ENCODE assay signal across 19 cellular contexts in genomic region chr14:51630987-51631386, GRCh38. TPM values are rescaled to one million over a fixed set of nuclear protein-coding genes. Genes with fewer than 3 reads are reported as not detected.
A peak's percentile ranks its signal among the peaks of the same experiment; 100 is the strongest.
DNase-seq lines count a peak whose midpoint lies in the region; ATAC-seq and TF ChIP-seq lines count a peak whose summit lies in the region.
"Had no signal": no experiment of that assay in that cellular context is flagged by ENCODE, and none has a peak within 500 bp of the region (broad histone marks: within the 10 kb centered on the region; RNA-seq: fewer than 3 reads in every experiment).

No MANE protein-coding gene starts in this region.

- no peak overlapping the region for H3K27ac Mint-ChIP-seq in activated CD8-positive, alpha-beta T cell treated with anti-CD3 and anti-CD28 coated beads for 36 hours
- no peak overlapping the region for H3K27ac Mint-ChIP-seq in activated CD8-positive, alpha-beta T cell treated with anti-CD3 and anti-CD28 coated beads, Interleukin-2, amount 10 ng/mL, durations not matched to agents 7 days and 5 days
- no peak overlapping the region for H3K27ac Mint-ChIP-seq in stimulated activated naive CD8-positive, alpha-beta T cell treated with anti-CD3 and anti-CD28 coated beads, Interleukin-15, amount 100 ng/mL, for 72 hours
- no peak overlapping the region for H3K27ac Mint-ChIP-seq in WTC11
- H3K27ac Mint-ChIP-seq: CD4-positive, alpha-beta T cell; GM23338 had no signal

- CTCF ChIA-PET in activated CD8-positive, alpha-beta T cell treated with anti-CD3 and anti-CD28 coated beads for 36 hours (lab: Charles Lee), result no interaction called here
- CTCF ChIA-PET in activated CD8-positive, alpha-beta T cell treated with anti-CD3 and anti-CD28 coated beads, Interleukin-2, amount 10 ng/mL, durations not matched to agents 7 days and 5 days (lab: Charles Lee), result interaction anchor here (0.9 kb wide), 1 partner anchor 21 kb away, joined by 3 read pairs; no protein-coding TSS in a partner anchor
- CTCF ChIA-PET in WTC11 (lab: Charles Lee), result no interaction called here

- H3K27me3 Mint-ChIP-seq in activated CD8-positive, alpha-beta T cell treated with anti-CD3 and anti-CD28 coated beads for 36 hours, result peaks cover 14% of the 10 kb centered on the region
- peaks cover 11% of the 10 kb centered on the region for H3K27me3 Mint-ChIP-seq in activated CD8-positive, alpha-beta T cell treated with anti-CD3 and anti-CD28 coated beads, Interleukin-2, amount 10 ng/mL, durations not matched to agents 7 days and 5 days (ENCODE audit: low read depth)
- peaks cover 12% of the 10 kb centered on the region for H3K27me3 Mint-ChIP-seq in stimulated activated naive CD8-positive, alpha-beta T cell treated with anti-CD3 and anti-CD28 coated beads, Interleukin-15, amount 100 ng/mL, for 72 hours
- no peaks in the 10 kb centered on the region; the same call in 1 of the 2 replicates for H3K27me3 Mint-ChIP-seq in WTC11 (ENCODE audit: low read depth)

- H3K4me3 Mint-ChIP-seq in activated CD8-positive, alpha-beta T cell treated with anti-CD3 and anti-CD28 coated beads for 36 hours, result no peak overlapping the region
- H3K4me3 Mint-ChIP-seq in activated CD8-positive, alpha-beta T cell treated with anti-CD3 and anti-CD28 coated beads, Interleukin-2, amount 10 ng/mL, durations not matched to agents 7 days and 5 days, result no peak overlapping the region
- no peak overlapping the region for H3K4me3 Mint-ChIP-seq in stimulated activated naive CD8-positive, alpha-beta T cell treated with anti-CD3 and anti-CD28 coated beads, Interleukin-15, amount 100 ng/mL, for 72 hours
- H3K4me3 Mint-ChIP-seq in WTC11, result no peak overlapping the region
- H3K4me3 Mint-ChIP-seq: CD4-positive, alpha-beta T cell; GM23338 had no signal

- H3K4me1 Mint-ChIP-seq in activated CD8-positive, alpha-beta T cell treated with anti-CD3 and anti-CD28 coated beads for 36 hours (ENCODE audit: low read depth), result peaks cover 2% of the 10 kb centered on the region
- peaks cover 10% of the 10 kb centered on the region for H3K4me1 Mint-ChIP-seq in activated CD8-positive, alpha-beta T cell treated with anti-CD3 and anti-CD28 coated beads, Interleukin-2, amount 10 ng/mL, durations not matched to agents 7 days and 5 days (ENCODE audit: low read depth)
- H3K4me1 Mint-ChIP-seq in stimulated activated naive CD8-positive, alpha-beta T cell treated with anti-CD3 and anti-CD28 coated beads, Interleukin-15, amount 100 ng/mL, for 72 hours, result peaks cover 11% of the 10 kb centered on the region
- H3K4me1 Mint-ChIP-seq in WTC11, result 0 out of 2 replicates have a peak, but pooled peaks cover under 1% of the 10 kb centered on the region
- H3K4me1 Mint-ChIP-seq: GM23338 had no signal

- DNase-seq in activated CD8-positive, alpha-beta T cell treated with anti-CD3 and anti-CD28 coated beads for 36 hours, result no peak
- no peak for DNase-seq in activated CD8-positive, alpha-beta T cell treated with anti-CD3 and anti-CD28 coated beads, Interleukin-2, amount 10 ng/mL, durations not matched to agents 7 days and 5 days
- no peak for DNase-seq in stimulated activated naive CD8-positive, alpha-beta T cell treated with anti-CD3 and anti-CD28 coated beads, Interleukin-15, amount 100 ng/mL, for 72 hours
- DNase-seq in stimulated activated naive CD8-positive, alpha-beta T cell treated with anti-CD3 and anti-CD28 coated beads, Interleukin-15, Interleukin-2, amounts not matched to agents 100 U/mL and 50 U/mL, for 24 hours, result no peak
- peak; percentile 22 for DNase-seq in middle frontal gyrus (ENCODE audit: extremely low spot score, low spot score)
- no peak for DNase-seq in NCI-H1436 (lab: John Stamatoyannopoulos, UW)
- DNase-seq in WTC11 (ENCODE audit: low spot score), result no peak
- DNase-seq: Caco-2; CD4-positive, alpha-beta T cell; GDM1; HCEC 1CT; MM.1S; NCI-H1092; NCI-H2081; NCI-H2171 treated with DMSO at 0.1 percent for 48 hours; NCI-H446 treated with DMSO at 0.1 percent for 48 hours had no signal

- no peak for TF ChIP-seq CTCF in activated CD8-positive, alpha-beta T cell treated with anti-CD3 and anti-CD28 coated beads for 36 hours (IDR thresholded peaks at IDR 0.05)
- TF ChIP-seq CTCF in WTC11 (IDR thresholded peaks at IDR 0.05), result no peak

- H3K9me3 Mint-ChIP-seq in activated CD8-positive, alpha-beta T cell treated with anti-CD3 and anti-CD28 coated beads for 36 hours, result no peaks in the 10 kb centered on the region
- H3K9me3 Mint-ChIP-seq in activated CD8-positive, alpha-beta T cell treated with anti-CD3 and anti-CD28 coated beads, Interleukin-2, amount 10 ng/mL, durations not matched to agents 7 days and 5 days (ENCODE audit: insufficient read depth), result peaks cover 3% of the 10 kb centered on the region
- H3K9me3 Mint-ChIP-seq in stimulated activated naive CD8-positive, alpha-beta T cell treated with anti-CD3 and anti-CD28 coated beads, Interleukin-15, amount 100 ng/mL, for 72 hours, result peaks cover 0 to 7% of the 10 kb centered on the region in 2 donors
- peaks cover 8% of the 10 kb centered on the region for H3K9me3 Mint-ChIP-seq in WTC11
- H3K9me3 Mint-ChIP-seq: CD4-positive, alpha-beta T cell; GM23338 had no signal

- no peaks in the 10 kb centered on the region for H3K36me3 Mint-ChIP-seq in activated CD8-positive, alpha-beta T cell treated with anti-CD3 and anti-CD28 coated beads for 36 hours (ENCODE audit: low read depth)
- H3K36me3 Mint-ChIP-seq in activated CD8-positive, alpha-beta T cell treated with anti-CD3 and anti-CD28 coated beads, Interleukin-2, amount 10 ng/mL, durations not matched to agents 7 days and 5 days (ENCODE audit: low read depth), result no peaks in the 10 kb centered on the region
- no peaks in the 10 kb centered on the region for H3K36me3 Mint-ChIP-seq in WTC11

- ATAC-seq in activated CD8-positive, alpha-beta T cell treated with anti-CD3 and anti-CD28 coated beads for 36 hours, result peak; percentile 47
- no peak for ATAC-seq in activated CD8-positive, alpha-beta T cell treated with anti-CD3 and anti-CD28 coated beads, Interleukin-2, amount 10 ng/mL, durations not matched to agents 7 days and 5 days
- peak; percentile 76 for ATAC-seq in stimulated activated naive CD8-positive, alpha-beta T cell treated with anti-CD3 and anti-CD28 coated beads, Interleukin-15, amount 100 ng/mL, for 72 hours
- no peak for ATAC-seq in stimulated activated naive CD8-positive, alpha-beta T cell treated with anti-CD3 and anti-CD28 coated beads, Interleukin-15, Interleukin-2, amounts not matched to agents 100 U/mL and 50 U/mL, for 24 hours
- no peak for ATAC-seq in WTC11
- ATAC-seq: A549, GM23338, Panc1 had no signal

- intact Hi-C loops in activated CD8-positive, alpha-beta T cell treated with anti-CD3 and anti-CD28 coated beads for 36 hours (cut with micrococcal nuclease), result no loop called here

- POLR2A ChIA-PET in activated CD8-positive, alpha-beta T cell treated with anti-CD3 and anti-CD28 coated beads for 36 hours (lab: Charles Lee), result no interaction called here
- POLR2A ChIA-PET in activated CD8-positive, alpha-beta T cell treated with anti-CD3 and anti-CD28 coated beads, Interleukin-2, amount 10 ng/mL, durations not matched to agents 7 days and 5 days (lab: Charles Lee), result no interaction called here
- POLR2A ChIA-PET in WTC11 (lab: Charles Lee), result no interaction called here

TF ChIP-seq in WTC11, 78 proteins besides CTCF, POLR2A, EP300 and RAD21 (continues in another document):
- TF ChIP-seq ZNF232 (CRISPR knock-in tag; IDR thresholded peaks at IDR 0.05) (no peak), SMAD3 (CRISPR knock-in tag; IDR thresholded peaks at IDR 0.05; ENCODE audit: borderline replicate concordance) (no peak), HMGA2 (CRISPR knock-in tag; IDR thresholded peaks at IDR 0.05) (no peak), MYBL2 (CRISPR knock-in tag; IDR thresholded peaks at IDR 0.05) (no peak), IRF1 (CRISPR knock-in tag; IDR thresholded peaks at IDR 0.05) (no peak), TP53 (CRISPR knock-in tag; IDR thresholded peaks at IDR 0.05) (no peak), ATF6 (CRISPR knock-in tag; IDR thresholded peaks at IDR 0.05) (no peak)
- TF ChIP-seq, protein P1, sequence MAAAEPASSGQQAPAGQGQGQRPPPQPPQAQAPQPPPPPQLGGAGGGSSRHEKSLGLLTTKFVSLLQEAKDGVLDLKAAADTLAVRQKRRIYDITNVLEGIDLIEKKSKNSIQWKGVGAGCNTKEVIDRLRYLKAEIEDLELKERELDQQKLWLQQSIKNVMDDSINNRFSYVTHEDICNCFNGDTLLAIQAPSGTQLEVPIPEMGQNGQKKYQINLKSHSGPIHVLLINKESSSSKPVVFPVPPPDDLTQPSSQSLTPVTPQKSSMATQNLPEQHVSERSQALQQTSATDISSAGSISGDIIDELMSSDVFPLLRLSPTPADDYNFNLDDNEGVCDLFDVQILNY (CRISPR knock-in tag; IDR thresholded peaks at IDR 0.05), result no peak

RNA-seq across cellular contexts. Expression of gene FRMD6, which starts 20.7 kb away (rescaled TPM):
- 1 to 10 TPM; 2.7 to 4.9 TPM for total RNA-seq in activated CD8-positive, alpha-beta T cell treated with anti-CD3 and anti-CD28 coated beads for 36 hours
- 1 to 10 TPM; 3.2 to 3.5 TPM for total RNA-seq in activated CD8-positive, alpha-beta T cell treated with anti-CD3 and anti-CD28 coated beads, Interleukin-2, amount 10 ng/mL, durations not matched to agents 7 days and 5 days
- 13.3 to 21.8 TPM (median 17.0 TPM) in 3 replicates for total RNA-seq in WTC11 (2021)

Comparison
In these comparisons a context has a peak if more than half of its experiments do, and no peak if none do; other contexts are left out.
1. ATAC-seq: peak in activated CD8-positive, alpha-beta T cell treated with anti-CD3 and anti-CD28 coated beads for 36 hours (single experiment) and stimulated activated naive CD8-positive, alpha-beta T cell treated with anti-CD3 and anti-CD28 coated beads, Interleukin-15, amount 100 ng/mL, for 72 hours (single experiment); none in activated CD8-positive, alpha-beta T cell treated with anti-CD3 and anti-CD28 coated beads, Interleukin-2, amount 10 ng/mL, durations not matched to agents 7 days and 5 days (single experiment), stimulated activated naive CD8-positive, alpha-beta T cell treated with anti-CD3 and anti-CD28 coated beads, Interleukin-15, Interleukin-2, amounts not matched to agents 100 U/mL and 50 U/mL, for 24 hours (single experiment) and WTC11 (single experiment).